ENCODE assay signal across 16 cellular contexts in the genomic region with DNA sequence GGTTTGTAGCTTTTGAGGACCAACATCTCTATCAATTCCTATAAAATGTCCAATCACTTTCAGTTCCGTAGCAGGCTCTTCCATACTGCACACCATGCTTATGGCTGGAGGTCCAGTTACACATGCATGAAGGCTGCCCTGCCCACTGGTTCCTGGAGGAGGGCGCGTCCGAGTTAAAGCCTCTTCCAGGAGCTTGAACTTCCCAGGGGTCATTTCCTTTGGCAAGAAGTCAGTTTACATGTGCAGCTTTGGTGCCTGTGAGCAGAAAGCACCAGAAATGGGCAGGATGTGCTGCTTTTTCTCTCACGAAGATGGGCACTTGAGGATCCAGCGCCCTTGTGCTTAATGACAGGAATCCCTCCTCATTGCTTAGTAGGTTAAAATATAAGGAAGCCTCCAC.
"Had no signal": no experiment of that assay in that cellular context is flagged by ENCODE, and none has a peak within 500 bp of the region (broad histone marks: within the 10 kb centered on the region; RNA-seq: fewer than 3 reads in every experiment).

No MANE protein-coding gene starts in this region.

- H3K9me3 Mint-ChIP-seq: activated naive CD8-positive, alpha-beta T cell treated with anti-CD3 and anti-CD28 coated beads, Interleukin-2, amount 50 U/mL, for 24 hours; activated T-helper 17 cell treated with anti-CD3 and anti-CD28 coated beads, Interleukin-2, amount 50 U/mL, for 72 hours; naive B cell had no signal

- DNase-seq: activated CD4-positive, alpha-beta T cell treated with anti-CD3 and anti-CD28 coated beads for 1 hour; activated CD4-positive, alpha-beta T cell treated with anti-CD3 and anti-CD28 coated beads, Interleukin-2, amount 50 U/mL, for 48 hours; activated naive CD4-positive, alpha-beta T cell treated with Interleukin-2 at 50 U/mL for 16 hours; activated naive CD8-positive, alpha-beta T cell treated with anti-CD3 and anti-CD28 coated beads, Interleukin-2, amount 50 U/mL, for 24 hours; hippocampal formation; kidney; naive B cell; retina; stimulated activated CD4-positive, alpha-beta T cell treated with anti-CD3 and anti-CD28 coated beads, Interleukin-4, amount 100 ng/mL, for 24 hours; stimulated activated naive CD4-positive, alpha-beta T cell; tibial artery had no signal

- H3K4me3 Mint-ChIP-seq: activated naive CD8-positive, alpha-beta T cell treated with anti-CD3 and anti-CD28 coated beads, Interleukin-2, amount 50 U/mL, for 24 hours; activated T-helper 17 cell treated with anti-CD3 and anti-CD28 coated beads, Interleukin-2, amount 50 U/mL, for 72 hours; naive B cell had no signal

- H3K4me1 ChIP-seq: breast epithelium, tibial artery, vagina had no signal

- H3K4me1 Mint-ChIP-seq: activated naive CD8-positive, alpha-beta T cell treated with anti-CD3 and anti-CD28 coated beads, Interleukin-2, amount 50 U/mL, for 24 hours; activated T-helper 17 cell treated with anti-CD3 and anti-CD28 coated beads, Interleukin-2, amount 50 U/mL, for 72 hours; naive B cell had no signal

- H3K9me3 ChIP-seq: breast epithelium, neutrophil, tibial artery, vagina had no signal

- ATAC-seq: activated naive CD8-positive, alpha-beta T cell treated with anti-CD3 and anti-CD28 coated beads, Interleukin-2, amount 50 U/mL, for 24 hours; activated T-helper 17 cell treated with anti-CD3 and anti-CD28 coated beads, Interleukin-2, amount 50 U/mL, for 72 hours had no signal

- H3K27me3 ChIP-seq: breast epithelium, neutrophil, tibial artery, vagina had no signal

- H3K27me3 Mint-ChIP-seq: activated naive CD8-positive, alpha-beta T cell treated with anti-CD3 and anti-CD28 coated beads, Interleukin-2, amount 50 U/mL, for 24 hours; activated T-helper 17 cell treated with anti-CD3 and anti-CD28 coated beads, Interleukin-2, amount 50 U/mL, for 72 hours; naive B cell had no signal

- H3K27ac ChIP-seq: breast epithelium, neutrophil, skin epidermis, tibial artery, vagina had no signal

- H3K27ac Mint-ChIP-seq: activated naive CD8-positive, alpha-beta T cell treated with anti-CD3 and anti-CD28 coated beads, Interleukin-2, amount 50 U/mL, for 24 hours; activated T-helper 17 cell treated with anti-CD3 and anti-CD28 coated beads, Interleukin-2, amount 50 U/mL, for 72 hours; naive B cell had no signal
